In the genomic region with DNA sequence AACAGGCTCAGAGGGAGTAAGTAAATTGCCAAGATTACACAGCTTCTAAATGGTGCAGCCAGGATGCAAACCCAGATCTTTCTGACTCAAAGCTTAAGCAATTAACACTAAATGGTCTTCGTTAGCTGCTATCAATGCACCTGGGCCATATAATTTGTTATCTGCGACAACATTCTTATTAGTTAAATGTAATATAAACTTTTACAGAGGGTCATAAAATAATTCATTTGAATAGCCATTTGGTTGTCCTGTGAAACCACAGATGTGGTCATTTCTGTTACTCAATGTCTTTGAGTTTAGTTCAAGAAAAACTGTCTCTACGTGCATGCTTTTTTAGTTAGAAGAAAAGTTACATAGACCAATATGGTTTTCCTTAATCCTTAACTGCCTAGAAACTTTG, we compare ENCODE assay signal across 32 cellular contexts.
"Had no signal": no experiment of that assay in that cellular context is flagged by ENCODE, and none has a peak within 500 bp of the region (broad histone marks: within the 10 kb centered on the region; RNA-seq: fewer than 3 reads in every experiment).

No MANE protein-coding gene starts in this region.

- ATAC-seq: gastroesophageal sphincter; left colon; sciatic nerve; stimulated activated naive B cell treated with anti-CD40 and anti-IgM and Interleukin-4, amounts not matched to agents 10 μg/mL and 1 μg/mL and 100 μg/mL, for 72 hours; upper lobe of right lung had no signal

- H3K4me1 Mint-ChIP-seq: activated CD4-positive, alpha-beta T cell treated with anti-CD3 and anti-CD28 coated beads, Interleukin-2, amount 10 ng/mL, durations not matched to agents 24 days and 14 days; activated naive CD8-positive, alpha-beta T cell treated with anti-CD3 and anti-CD28 coated beads, Interleukin-2, amount 10 ng/mL, durations not matched to agents 7 days and 5 days; central memory CD8-positive, alpha-beta T cell; stimulated activated naive B cell treated with anti-CD40 and anti-IgM and Interleukin-4, amounts not matched to agents 10 μg/mL and 1 μg/mL and 100 μg/mL, for 72 hours had no signal

- H3K27me3 Mint-ChIP-seq: central memory CD8-positive, alpha-beta T cell; progenitor cell of endocrine pancreas had no signal

- H3K27ac Mint-ChIP-seq: activated CD4-positive, alpha-beta memory T cell treated with anti-CD3 and anti-CD28 coated beads for 36 hours; activated CD4-positive, alpha-beta T cell treated with anti-CD3 and anti-CD28 coated beads, Interleukin-2, amount 10 ng/mL, durations not matched to agents 24 days and 14 days; activated naive CD4-positive, alpha-beta T cell treated with anti-CD3 and anti-CD28 coated beads for 36 hours; activated naive CD8-positive, alpha-beta T cell treated with anti-CD3 and anti-CD28 coated beads, Interleukin-2, amount 10 ng/mL, durations not matched to agents 7 days and 5 days; activated T-helper 1 cell treated with anti-CD3 and anti-CD28 coated beads, Interleukin-12 subunit alpha, Interleukin-12 subunit beta, Interleukin-2, Interleukin-4 antibody, amounts not matched to agents 30 ng/mL and 10 ng/mL and 1 ng/mL, durations not matched to agents 14 hours and 24 hours and 36 hours; dendritic cell treated with granulocyte-macrophage colony-stimulating factor and Interleukin-4, amounts not matched to agents 40 ng/mL and 50 ng/mL, for 4 days; nephron progenitor cell; progenitor cell of endocrine pancreas had no signal

- H3K27ac ChIP-seq: esophagus squamous epithelium, gastroesophageal sphincter, neutrophil, ovary, stomach, tibial artery, upper lobe of right lung had no signal

- H3K36me3 ChIP-seq: esophagus squamous epithelium, gastroesophageal sphincter, neutrophil, ovary, stomach, tibial artery, upper lobe of right lung had no signal

- H3K4me3 ChIP-seq: esophagus squamous epithelium, gastroesophageal sphincter, ovary, stomach, tibial artery, upper lobe of right lung had no signal

- H3K9me3 ChIP-seq: esophagus squamous epithelium, gastroesophageal sphincter, neutrophil, ovary, stomach, tibial artery, upper lobe of right lung had no signal

- H3K36me3 Mint-ChIP-seq: activated CD4-positive, alpha-beta memory T cell treated with anti-CD3 and anti-CD28 coated beads for 36 hours; activated naive CD8-positive, alpha-beta T cell treated with anti-CD3 and anti-CD28 coated beads, Interleukin-2, amount 10 ng/mL, durations not matched to agents 7 days and 5 days had no signal

- FAIRE-seq: bronchial epithelial cell, keratinocyte had no signal

- H3K27me3 ChIP-seq: esophagus squamous epithelium, gastroesophageal sphincter, ovary, stomach, tibial artery, upper lobe of right lung had no signal

- H3K4me3 Mint-ChIP-seq: activated CD4-positive, alpha-beta memory T cell treated with anti-CD3 and anti-CD28 coated beads for 36 hours; activated CD4-positive, alpha-beta T cell treated with anti-CD3 and anti-CD28 coated beads, Interleukin-2, amount 10 ng/mL, durations not matched to agents 24 days and 14 days; activated naive CD4-positive, alpha-beta T cell treated with anti-CD3 and anti-CD28 coated beads for 36 hours; activated naive CD8-positive, alpha-beta T cell treated with anti-CD3 and anti-CD28 coated beads, Interleukin-2, amount 10 ng/mL, durations not matched to agents 7 days and 5 days; activated T-helper 1 cell treated with anti-CD3 and anti-CD28 coated beads, Interleukin-12 subunit alpha, Interleukin-12 subunit beta, Interleukin-2, Interleukin-4 antibody, amounts not matched to agents 30 ng/mL and 10 ng/mL and 1 ng/mL, durations not matched to agents 14 hours and 24 hours and 36 hours; central memory CD8-positive, alpha-beta T cell; dendritic cell treated with granulocyte-macrophage colony-stimulating factor and Interleukin-4, amounts not matched to agents 40 ng/mL and 50 ng/mL, for 4 days; nephron progenitor cell; stimulated activated naive B cell treated with anti-CD40 and anti-IgM and Interleukin-4, amounts not matched to agents 10 μg/mL and 1 μg/mL and 100 μg/mL, for 72 hours had no signal

- H3K4me1 ChIP-seq: esophagus squamous epithelium, gastroesophageal sphincter, tibial artery, upper lobe of right lung had no signal

- H3K9me3 Mint-ChIP-seq: activated CD4-positive, alpha-beta memory T cell treated with anti-CD3 and anti-CD28 coated beads for 36 hours; activated CD4-positive, alpha-beta T cell treated with anti-CD3 and anti-CD28 coated beads, Interleukin-2, amount 10 ng/mL, durations not matched to agents 24 days and 14 days; activated naive CD4-positive, alpha-beta T cell treated with anti-CD3 and anti-CD28 coated beads for 36 hours; activated naive CD8-positive, alpha-beta T cell treated with anti-CD3 and anti-CD28 coated beads, Interleukin-2, amount 10 ng/mL, durations not matched to agents 7 days and 5 days; activated T-helper 1 cell treated with anti-CD3 and anti-CD28 coated beads, Interleukin-12 subunit alpha, Interleukin-12 subunit beta, Interleukin-2, Interleukin-4 antibody, amounts not matched to agents 30 ng/mL and 10 ng/mL and 1 ng/mL, durations not matched to agents 14 hours and 24 hours and 36 hours; central memory CD8-positive, alpha-beta T cell; dendritic cell treated with granulocyte-macrophage colony-stimulating factor and Interleukin-4, amounts not matched to agents 40 ng/mL and 50 ng/mL, for 4 days; nephron progenitor cell; stimulated activated naive B cell treated with anti-CD40 and anti-IgM and Interleukin-4, amounts not matched to agents 10 μg/mL and 1 μg/mL and 100 μg/mL, for 72 hours had no signal

- DNase-seq: activated CD4-positive, alpha-beta memory T cell treated with anti-CD3 and anti-CD28 coated beads for 36 hours; activated CD4-positive, alpha-beta T cell treated with anti-CD3 and anti-CD28 coated beads, Interleukin-2, amount 10 ng/mL, durations not matched to agents 24 days and 14 days; activated CD4-positive, CD25-positive, alpha-beta regulatory T cell treated with anti-CD3 and anti-CD28 coated beads, Interleukin-2, amount 50 U/mL, for 72 hours; activated CD8-positive, alpha-beta memory T cell treated with anti-CD3 and anti-CD28 coated beads, Interleukin-2, amount 50 U/mL, for 4 hours; activated effector memory CD4-positive, alpha-beta T cell treated with anti-CD3 and anti-CD28 coated beads, Interleukin-2, amount 50 U/mL, for 16 hours; activated naive CD4-positive, alpha-beta T cell treated with anti-CD3 and anti-CD28 coated beads for 36 hours; activated naive CD8-positive, alpha-beta T cell treated with anti-CD3 and anti-CD28 coated beads, Interleukin-2, amount 10 ng/mL, durations not matched to agents 7 days and 5 days; activated T-cell treated with anti-CD3 and anti-CD28 coated beads, Interleukin-2, amount 50 U/mL, for 1 hour; amniotic stem cell; esophagus squamous epithelium; head of caudate nucleus; hippocampal formation; left colon; mammary epithelial cell; nephron progenitor cell; ovary; stimulated activated CD4-positive, alpha-beta T cell treated with anti-CD3 and anti-CD28 coated beads, Interleukin-15, amount 100 ng/mL, for 24 hours; stimulated activated CD4-positive, alpha-beta T cell treated with anti-CD3 and anti-CD28 coated beads, Interleukin-2, amount 100 ng/mL, for 24 hours; stimulated activated naive B cell treated with anti-CD40 and anti-IgM and Interleukin-4, amounts not matched to agents 10 μg/mL and 1 μg/mL and 100 μg/mL, for 72 hours; stomach; T-helper 2 cell; tibial artery; upper lobe of right lung had no signal
